Comparison of ENCODE assay signal across 9 cellular contexts in the genomic region with DNA sequence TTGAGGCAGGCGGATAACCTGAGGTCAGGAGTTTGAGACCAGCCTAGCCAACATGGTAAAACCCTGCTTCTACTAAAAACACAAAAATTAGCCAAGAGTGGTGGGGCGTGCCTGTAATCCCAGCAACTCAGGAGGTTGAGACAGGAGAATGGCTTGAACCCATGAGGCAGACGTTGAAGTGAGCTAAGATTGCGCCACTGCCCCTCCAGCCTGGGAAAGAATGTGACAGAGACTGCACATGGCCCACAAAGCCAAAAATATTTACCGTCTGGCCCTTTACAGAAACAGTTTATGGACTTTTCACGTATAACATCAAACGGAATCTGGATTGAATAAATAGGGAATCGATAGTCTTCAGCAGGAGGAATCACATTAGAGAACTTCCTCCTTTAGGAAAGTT. TPM values are rescaled to one million over a fixed set of nuclear protein-coding genes. Genes with fewer than 3 reads are reported as not detected.
DNase-seq lines count a peak whose midpoint lies in the region; ATAC-seq, FAIRE-seq and TF ChIP-seq lines count a peak whose summit lies in the region.
"Had no signal": no experiment of that assay in that cellular context is flagged by ENCODE, and none has a peak within 500 bp of the region (broad histone marks: within the 10 kb centered on the region; RNA-seq: fewer than 3 reads in every experiment).

No MANE protein-coding gene starts in this region.

- no peaks in the 10 kb centered on the region for H3K9me3 Mint-ChIP-seq in WTC11

- FAIRE-seq in HepG2 (lab: Jason Lieb, UNC) = peak; percentile 58
- FAIRE-seq in pancreas (lab: Jason Lieb, UNC) = no peak

- H3K27me3 ChIP-seq in HepG2 (ENCODE audit: control insufficient read depth in 1 of 2, insufficient read depth in 2 of 2, low read length in 2 of 2) = no peaks in the 10 kb centered on the region; a peak in 1 of 5 replicates
- no peaks in the 10 kb centered on the region for H3K27me3 ChIP-seq in right lobe of liver
- H3K27me3 ChIP-seq in hepatocyte = no peaks in the 10 kb centered on the region
- no peaks in the 10 kb centered on the region for H3K27me3 ChIP-seq in pancreas

- in situ Hi-C loops in HepG2 (cut with HindIII; ENCODE audit: extremely low pct_ligation_motif_present, low pct_unique_long_range_greater_than_20kb) = no loop called here

- no TSS peak for BruUV-seq in HepG2 (replicated peaks; lab: Mats Ljungman, UMichigan)

- H3K79me2 ChIP-seq in HepG2 (ENCODE audit: insufficient read depth, low read length) (peaks cover 92% of the 10 kb centered on the region), hepatocyte (peaks cover 85% of the 10 kb centered on the region)

- no peaks in the 10 kb centered on the region for H3K9me2 ChIP-seq in hepatocyte (replicated peaks; ENCODE audit: insufficient read depth)

- H4K20me1 ChIP-seq in HepG2 (ENCODE audit: insufficient read depth, low read length) (peaks cover 56% of the 10 kb centered on the region), hepatocyte (ENCODE audit: insufficient read depth, poor library complexity, severe bottlenecking) (peaks cover 73% of the 10 kb centered on the region)

- peak overlapping the region; percentile 95 for H3K4me3 Mint-ChIP-seq in WTC11

- H3K4me1 ChIP-seq in HepG2 (ENCODE audit: insufficient read depth, low read length) (peaks cover 36% of the 10 kb centered on the region), right lobe of liver (peaks cover 0 to 34% (median 16%) of the 10 kb centered on the region in 4 donors), hepatocyte (ENCODE audit: insufficient read depth) (peaks cover 19% of the 10 kb centered on the region), pancreas (peaks cover 24 to 42% (median 33%) of the 10 kb centered on the region in 3 donors)

- CTCF ChIA-PET in HepG2 (lab: Yijun Ruan, JAX; ENCODE audit: low intra/inter-chr PET ratio, low total read pairs) (no interaction called here), WTC11 (lab: Charles Lee) (no interaction called here)

- DNase-seq in HepG2 (ENCODE audit: low spot score) = peak; percentile 65
- no peak for DNase-seq in right lobe of liver
- no peak for DNase-seq in WTC11 (ENCODE audit: low spot score)
- DNase-seq in hepatocyte (ENCODE audit: low spot score) = peak; percentile 19
- DNase-seq in effector CD8-positive, alpha-beta T cell (lab: John Stamatoyannopoulos, UW) = no peak
- DNase-seq in activated gamma-delta T cell treated with Interleukin-2 at 50 U/mL for 16 hours = no peak
- DNase-seq in pancreas = no peak
- DNase-seq: GF-D8 had no signal

- H3K4me3 ChIP-seq in HepG2 (replicated peaks in 1 of 3; ENCODE audit: insufficient read depth in 1 of 3, low read depth in 2 of 3, low read length in 3 of 3) (peak overlapping the region; percentile 53 to 95 (median 68)), right lobe of liver (no peak overlapping the region), hepatocyte (peak overlapping the region; percentile 72), pancreas (peak overlapping the region in 2 of 4 donors; percentile 24 to 54)

- TF ChIP-seq CTCF in HepG2 (CRISPR knock-in tag; IDR thresholded peaks at IDR 0.05) = no peak
- no peak for TF ChIP-seq CTCF in right lobe of liver (IDR thresholded peaks at IDR 0.05)
- no peak for TF ChIP-seq CTCF in WTC11 (IDR thresholded peaks at IDR 0.05)
- TF ChIP-seq CTCF in hepatocyte (IDR thresholded peaks at IDR 0.05; ENCODE audit: poor library complexity) = no peak
- no peak for TF ChIP-seq CTCF in pancreas (IDR thresholded peaks at IDR 0.05)

- peak overlapping the region; percentile 92 for H3K27ac Mint-ChIP-seq in WTC11

- no peak for TF ChIP-seq RAD21 in HepG2 (CRISPR knock-in tag; IDR thresholded peaks at IDR 0.05)

- H3K9me3 ChIP-seq in HepG2 (ENCODE audit: low read length) (no peaks in the 10 kb centered on the region), right lobe of liver (no peaks in the 10 kb centered on the region), hepatocyte (ENCODE audit: low read depth) (no peaks in the 10 kb centered on the region), pancreas (no peaks in the 10 kb centered on the region)

- H3K36me3 ChIP-seq in HepG2 (replicated peaks in 1 of 2; ENCODE audit: control insufficient read depth in 1 of 2, insufficient read depth in 2 of 2, low read length in 2 of 2) (peaks cover 5 to 42% of the 10 kb centered on the region in 2 experiments), right lobe of liver (peaks cover 17 to 39% (median 31%) of the 10 kb centered on the region in 4 donors), hepatocyte (replicated peaks; ENCODE audit: insufficient read depth, low read depth) (peaks cover 12% of the 10 kb centered on the region), pancreas (peaks cover 0 to 37% (median 37%) of the 10 kb centered on the region in 3 donors)

- TF ChIP-seq EP300 in HepG2 (IDR thresholded peaks at IDR 0.05; ENCODE audit: low read depth in 2 of 2, low read length in 2 of 2) (no peak), HepG2 (CRISPR knock-in tag; IDR thresholded peaks at IDR 0.05; ENCODE audit: borderline replicate concordance) (no peak)

- no peaks in the 10 kb centered on the region for H3K27me3 Mint-ChIP-seq in WTC11 (ENCODE audit: low read depth)

- intact Hi-C loops in HepG2 (cut with micrococcal nuclease; ENCODE audit: unreplicated experiment) = loop anchor here (10.0 kb wide), 1 partner anchor 232 kb away; a partner anchor contains a TSS
- intact Hi-C loops in right lobe of liver (cut with DNase I) = no loop called here
- intact Hi-C loops in pancreas (cut with DNase I) = no loop called here

- ATAC-seq in HepG2 (peak; percentile 15; the same call in 1 of the 3 replicates), right lobe of liver (no peak), WTC11 (no peak), pancreas (no peak), GM19035 (IDR thresholded peaks at IDR 0.05; ENCODE audit: unreplicated experiment) (no peak)

- H3K27ac ChIP-seq in HepG2 (ENCODE audit: extremely low read length, insufficient read depth, low read length) (no peak overlapping the region), right lobe of liver (no peak overlapping the region), hepatocyte (peak overlapping the region; percentile 17), pancreas (no peak overlapping the region)

- H3K4me2 ChIP-seq in HepG2 (ENCODE audit: low read depth, low read length) (peak overlapping the region; percentile 91), hepatocyte (peak overlapping the region; percentile 88)

- peaks cover 59% of the 10 kb centered on the region for H3K36me3 Mint-ChIP-seq in WTC11

- peaks cover 18% of the 10 kb centered on the region for H3K4me1 Mint-ChIP-seq in WTC11

- H2AFZ ChIP-seq in HepG2 (ENCODE audit: low read length) = no peak overlapping the region
- no peak overlapping the region for H2AFZ ChIP-seq in hepatocyte

- TF ChIP-seq POLR2A in HepG2 (IDR thresholded peaks at IDR 0.05; ENCODE audit: insufficient read depth in 1 of 2, low read depth in 2 of 2, low read length in 2 of 2) (no peak), right lobe of liver (IDR thresholded peaks at IDR 0.05) (no peak)

- peak overlapping the region; percentile 39; the same call in 1 of the 2 replicates for H3K9ac ChIP-seq in HepG2 (ENCODE audit: insufficient read depth, low read depth, low read length)

- POLR2A ChIA-PET in HepG2 (lab: Yijun Ruan, JAX) = interaction anchor here (1.0 to 2.5 kb wide), 4 partner anchors 8 to 123 kb away, joined by 4 to 16 read pairs (median 4); a partner anchor contains a TSS
- POLR2A ChIA-PET in WTC11 (lab: Charles Lee) = interaction anchor here (0.6 to 1.8 kb wide), 2 partner anchors 22 to 1314 kb away, joined by 3 to 9 read pairs; a partner anchor contains a TSS

- WGBS in HepG2 (ENCODE audit: low lambda C conversion rate) = 27% methylated on average over 8 of the region's 8 CpGs
- WGBS in right lobe of liver (ENCODE audit: insufficient coverage, low coverage, low lambda C conversion rate, missing lambda C conversion rate) = 36% methylated on average over 8 of the region's 8 CpGs
- WGBS in hepatocyte (ENCODE audit: low lambda C conversion rate, missing lambda C conversion rate) = 42% methylated on average over 8 of the region's 8 CpGs
- 28 to 33% methylated on average over 8 of the region's 8 CpGs for WGBS in pancreas, 2 donors

RNA-seq across cellular contexts. Expression of a gene that starts 3.5 kb away (rescaled TPM):
- total RNA-seq in HepG2 (2016; rRNA removed; fragmentation: Illumina TruSeq; extraction: Trizol) (77.8 and 85.8 TPM in 2 replicates), right lobe of liver (10 to 100 TPM; 17.6 to 27.7 (median 23.4) TPM), WTC11 (2021) (78.3 to 93.1 TPM (median 82.4 TPM) in 3 replicates), hepatocyte (67.3 and 90.9 TPM in 2 replicates), pancreas (10 to 100 TPM; 17.1 to 37.3 (median 26.5) TPM)
- total RNA-seq in HepG2 (2016; cell fraction: cytosol; rRNA removed; fragmentation: Illumina TruSeq; extraction: Trizol; ENCODE audit: low read depth) = 18.9 and 21.1 TPM in 2 replicates
- total RNA-seq in HepG2 (2016; cell fraction: insoluble cytoplasmic fraction; rRNA removed; fragmentation: Illumina TruSeq; extraction: Trizol) = 79.4 and 84.5 TPM in 2 replicates
- 32.8 and 33.2 TPM in 2 replicates for total RNA-seq in HepG2 (2016; cell fraction: membrane; rRNA removed; fragmentation: Illumina TruSeq; extraction: Trizol)
- 97.0 and 103 TPM in 2 replicates for total RNA-seq in HepG2 (2016; cell fraction: nucleus; rRNA removed; fragmentation: Illumina TruSeq; extraction: Trizol)
- polyA plus RNA-seq in HepG2 (2011; rRNA removed) (27.6 and 31.4 TPM in 2 replicates), hepatocyte (53.6 and 73.8 TPM in 2 replicates), pancreas (10 to 100 TPM; 38.2 to 70.6 TPM)
- polyA plus RNA-seq in HepG2 (2011; cell fraction: cytosol; rRNA removed) = 7.5 and 10.3 TPM in 2 replicates
- 42.2 and 43.3 TPM in 2 replicates for polyA plus RNA-seq in HepG2 (2011; cell fraction: nucleus; rRNA removed)
- 50.4 and 65.0 TPM in 2 replicates for polyA plus RNA-seq in HepG2 (2012)
- 8.9 and 9.0 TPM in 2 replicates for polyA plus RNA-seq in HepG2 (2016; cell fraction: cytosol; fragmentation: Illumina TruSeq; extraction: Trizol; ENCODE audit: low read depth)
- 98.3 and 98.6 TPM in 2 replicates for polyA plus RNA-seq in HepG2 (2016; cell fraction: insoluble cytoplasmic fraction; fragmentation: Illumina TruSeq; extraction: Trizol; ENCODE audit: low read depth)
- polyA plus RNA-seq in HepG2 (2016; cell fraction: membrane; fragmentation: Illumina TruSeq; extraction: Trizol; ENCODE audit: low read depth) = 14.1 and 18.0 TPM in 2 replicates
- polyA plus RNA-seq in HepG2 (2016; cell fraction: nucleus; fragmentation: Illumina TruSeq; extraction: Trizol; ENCODE audit: insufficient read depth, low read depth) = 156 and 164 TPM in 2 replicates
- 17.3 and 23.5 TPM in 2 replicates for polyA minus RNA-seq in HepG2 (2011; rRNA and poly(A)+ RNA removed; ENCODE audit: low replicate concordance)
- polyA minus RNA-seq in HepG2 (2011; cell fraction: cytosol; rRNA and poly(A)+ RNA removed) = 8.3 and 11.6 TPM in 2 replicates
- 155 and 166 TPM in 2 replicates for polyA minus RNA-seq in HepG2 (2011; cell fraction: nucleus; rRNA and poly(A)+ RNA removed)

RNA-seq across cellular contexts. Expression of a gene that starts 3.8 kb away (rescaled TPM):
- total RNA-seq in HepG2 (2016; rRNA removed; fragmentation: Illumina TruSeq; extraction: Trizol) (49.2 and 57.6 TPM in 2 replicates), right lobe of liver (10 to 100 TPM in 1 of 6 experiments, 1 to 10 TPM in 5; 2.1 to 10.7 (median 3.5) TPM), WTC11 (2021) (78.3 to 85.1 TPM (median 83.4 TPM) in 3 replicates), hepatocyte (18.1 and 25.9 TPM in 2 replicates), pancreas (1 to 10 TPM; 2.7 to 5.9 (median 4.2) TPM)
- 18.2 and 22.7 TPM in 2 replicates for total RNA-seq in HepG2 (2016; cell fraction: cytosol; rRNA removed; fragmentation: Illumina TruSeq; extraction: Trizol; ENCODE audit: low read depth)
- 49.4 and 57.3 TPM in 2 replicates for total RNA-seq in HepG2 (2016; cell fraction: insoluble cytoplasmic fraction; rRNA removed; fragmentation: Illumina TruSeq; extraction: Trizol)
- total RNA-seq in HepG2 (2016; cell fraction: membrane; rRNA removed; fragmentation: Illumina TruSeq; extraction: Trizol) = 16.5 and 21.3 TPM in 2 replicates
- total RNA-seq in HepG2 (2016; cell fraction: nucleus; rRNA removed; fragmentation: Illumina TruSeq; extraction: Trizol) = 108 and 118 TPM in 2 replicates
- polyA plus RNA-seq in HepG2 (2011; rRNA removed) (26.9 and 45.1 TPM in 2 replicates), hepatocyte (5.8 and 17.0 TPM in 2 replicates), pancreas (10 to 100 TPM in 1 of 2 donors, 1 to 10 TPM in 1; 6.6 to 10.2 TPM)
- 6.0 and 6.6 TPM in 2 replicates for polyA plus RNA-seq in HepG2 (2011; cell fraction: cytosol; rRNA removed)
- polyA plus RNA-seq in HepG2 (2011; cell fraction: nucleus; rRNA removed) = 56.6 and 86.5 TPM in 2 replicates
- 23.2 and 23.7 TPM in 2 replicates for polyA plus RNA-seq in HepG2 (2012)
- polyA plus RNA-seq in HepG2 (2016; cell fraction: cytosol; fragmentation: Illumina TruSeq; extraction: Trizol; ENCODE audit: low read depth) = 2.0 and 2.9 TPM in 2 replicates
- 27.6 and 27.7 TPM in 2 replicates for polyA plus RNA-seq in HepG2 (2016; cell fraction: insoluble cytoplasmic fraction; fragmentation: Illumina TruSeq; extraction: Trizol; ENCODE audit: low read depth)
- polyA plus RNA-seq in HepG2 (2016; cell fraction: membrane; fragmentation: Illumina TruSeq; extraction: Trizol; ENCODE audit: low read depth) = 3.5 and 4.7 TPM in 2 replicates
- 208 and 213 TPM in 2 replicates for polyA plus RNA-seq in HepG2 (2016; cell fraction: nucleus; fragmentation: Illumina TruSeq; extraction: Trizol; ENCODE audit: insufficient read depth, low read depth)
- 21.3 and 75.8 TPM in 2 replicates for polyA minus RNA-seq in HepG2 (2011; rRNA and poly(A)+ RNA removed; ENCODE audit: low replicate concordance)
- polyA minus RNA-seq in HepG2 (2011; cell fraction: cytosol; rRNA and poly(A)+ RNA removed) = 10.1 and 13.4 TPM in 2 replicates
- 88.6 and 117 TPM in 2 replicates for polyA minus RNA-seq in HepG2 (2011; cell fraction: nucleus; rRNA and poly(A)+ RNA removed)

RNA-seq across cellular contexts. Expression of a gene that starts 22.5 kb away (rescaled TPM):
- total RNA-seq in HepG2 (2016; rRNA removed; fragmentation: Illumina TruSeq; extraction: Trizol) = 14.2 and 20.9 TPM in 2 replicates
- 4.6 and 5.1 TPM in 2 replicates for total RNA-seq in HepG2 (2016; cell fraction: cytosol; rRNA removed; fragmentation: Illumina TruSeq; extraction: Trizol; ENCODE audit: low read depth)
- 14.0 and 22.1 TPM in 2 replicates for total RNA-seq in HepG2 (2016; cell fraction: insoluble cytoplasmic fraction; rRNA removed; fragmentation: Illumina TruSeq; extraction: Trizol)
- 7.2 and 7.6 TPM in 2 replicates for total RNA-seq in HepG2 (2016; cell fraction: membrane; rRNA removed; fragmentation: Illumina TruSeq; extraction: Trizol)
- total RNA-seq in HepG2 (2016; cell fraction: nucleus; rRNA removed; fragmentation: Illumina TruSeq; extraction: Trizol) = 30.3 and 32.1 TPM in 2 replicates
- 18.6 and 20.5 TPM in 2 replicates for polyA plus RNA-seq in HepG2 (2011; rRNA removed)
- polyA plus RNA-seq in HepG2 (2011; cell fraction: cytosol; rRNA removed) = 9.6 and 13.2 TPM in 2 replicates
- polyA plus RNA-seq in HepG2 (2011; cell fraction: nucleus; rRNA removed) = 37.9 and 40.8 TPM in 2 replicates
- polyA plus RNA-seq in HepG2 (2012) = 20.5 and 20.8 TPM in 2 replicates
- 1.9 and 2.0 TPM in 2 replicates for polyA plus RNA-seq in HepG2 (2016; cell fraction: cytosol; fragmentation: Illumina TruSeq; extraction: Trizol; ENCODE audit: low read depth)
- polyA plus RNA-seq in HepG2 (2016; cell fraction: insoluble cytoplasmic fraction; fragmentation: Illumina TruSeq; extraction: Trizol; ENCODE audit: low read depth) = 15.5 and 16.5 TPM in 2 replicates
- polyA plus RNA-seq in HepG2 (2016; cell fraction: membrane; fragmentation: Illumina TruSeq; extraction: Trizol; ENCODE audit: low read depth) = 3.5 and 4.0 TPM in 2 replicates
- polyA plus RNA-seq in HepG2 (2016; cell fraction: nucleus; fragmentation: Illumina TruSeq; extraction: Trizol; ENCODE audit: insufficient read depth, low read depth) = 75.5 and 80.1 TPM in 2 replicates
- polyA minus RNA-seq in HepG2 (2011; rRNA and poly(A)+ RNA removed; ENCODE audit: low replicate concordance) = 9.4 and 18.6 TPM in 2 replicates
- polyA minus RNA-seq in HepG2 (2011; cell fraction: cytosol; rRNA and poly(A)+ RNA removed) = 8.1 and 11.2 TPM in 2 replicates
- polyA minus RNA-seq in HepG2 (2011; cell fraction: nucleus; rRNA and poly(A)+ RNA removed) = 40.6 and 42.0 TPM in 2 replicates
- total RNA-seq in right lobe of liver = 10 to 100 TPM in 2 of 6 experiments, 1 to 10 TPM in 4; 8.5 to 13.0 (median 9.3) TPM
- 24.3 to 28.4 TPM (median 25.7 TPM) in 3 replicates for total RNA-seq in WTC11 (2021)
- 20.2 and 24.5 TPM in 2 replicates for total RNA-seq in hepatocyte
- polyA plus RNA-seq in hepatocyte = 12.2 and 13.5 TPM in 2 replicates
- 10 to 100 TPM in 3 of 6 donors, 1 to 10 TPM in 3; 8.6 to 14.6 (median 10.0) TPM for total RNA-seq in pancreas
- 10 to 100 TPM; 17.8 to 23.7 TPM for polyA plus RNA-seq in pancreas

Comparison
In these comparisons a context has a peak if more than half of its experiments do, and no peak if none do; other contexts are left out.
1. DNase-seq: peak in HepG2 (single experiment) and hepatocyte (single experiment); none in right lobe of liver (0 of 3), WTC11 (single experiment), effector CD8-positive, alpha-beta T cell (single experiment), activated gamma-delta T cell treated with Interleukin-2 at 50 U/mL for 16 hours (single experiment) and pancreas (0 of 6).
2. H3K4me3 ChIP-seq: peak in HepG2 (3 of 3) and hepatocyte (single experiment); none in right lobe of liver (0 of 3).